Comparison of ENCODE assay signal across 10 cellular contexts in the genomic region with DNA sequence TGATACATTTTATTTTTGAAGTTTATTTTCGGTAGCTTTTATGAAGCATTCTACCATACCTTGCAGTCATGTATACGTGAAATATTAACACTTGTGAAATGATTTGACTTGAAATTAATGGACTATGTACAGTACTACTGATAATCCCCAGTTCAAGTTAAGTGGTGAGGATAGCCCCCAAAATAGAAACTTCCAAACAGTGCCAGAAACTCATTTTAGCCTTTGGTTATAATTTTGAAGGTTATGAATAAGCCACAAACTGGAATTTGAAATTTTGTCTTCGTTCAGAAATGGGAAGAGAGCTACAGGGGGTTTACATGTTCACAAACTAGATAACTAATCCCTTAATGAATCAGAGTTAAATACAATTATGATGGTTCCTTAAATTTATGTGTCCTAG. TPM values are rescaled to one million over a fixed set of nuclear protein-coding genes. Genes with fewer than 3 reads are reported as not detected.
A peak's percentile ranks its signal among the peaks of the same experiment; 100 is the strongest.
DNase-seq lines count a peak whose midpoint lies in the region; ATAC-seq and TF ChIP-seq lines count a peak whose summit lies in the region.
"Had no signal": no experiment of that assay in that cellular context is flagged by ENCODE, and none has a peak within 500 bp of the region (broad histone marks: within the 10 kb centered on the region; RNA-seq: fewer than 3 reads in every experiment).

No MANE protein-coding gene starts in this region.

- POLR2A ChIA-PET in activated CD4-positive, alpha-beta memory T cell treated with anti-CD3 and anti-CD28 coated beads, Interleukin-2, amount 10 ng/mL, durations not matched to agents 7 days and 5 days (lab: Charles Lee), result interaction anchor here (1.6 to 21.6 kb wide), 5 partner anchors 9 to 104 kb away, joined by 4 to 925 read pairs (median 131); a partner anchor contains a TSS

- peaks cover 31% of the 10 kb centered on the region for H3K4me1 Mint-ChIP-seq in activated naive CD4-positive, alpha-beta T cell treated with anti-CD3 and anti-CD28 coated beads, Interleukin-2, amount 50 U/mL, for 24 hours
- H3K4me1 Mint-ChIP-seq in activated CD4-positive, alpha-beta memory T cell treated with anti-CD3 and anti-CD28 coated beads, Interleukin-2, amount 10 ng/mL, durations not matched to agents 7 days and 5 days, result peaks cover 29% of the 10 kb centered on the region

- DNase-seq in activated naive CD4-positive, alpha-beta T cell treated with anti-CD3 and anti-CD28 coated beads, Interleukin-2, amount 50 U/mL, for 16 hours, result no peak
- no peak for DNase-seq in activated CD4-positive, alpha-beta memory T cell treated with anti-CD3 and anti-CD28 coated beads, Interleukin-2, amount 10 ng/mL, durations not matched to agents 7 days and 5 days
- DNase-seq in transverse colon (no peak), GM19240 (ENCODE audit: insufficient read length, low spot score) (no peak)
- DNase-seq: activated CD4-positive, alpha-beta T cell treated with anti-CD3 and anti-CD28 coated beads for 48 hours; AML-193 had no signal

- no peak for TF ChIP-seq CTCF in transverse colon (IDR thresholded peaks at IDR 0.05)

- TF ChIP-seq EP300 in transverse colon (IDR thresholded peaks at IDR 0.05; ENCODE audit: low read depth), result no peak

- in situ Hi-C loops in transverse colon (cut with MboI; ENCODE audit: low pct_ligation_motif_present in 1 of 4, low pct_unique_long_range_greater_than_20kb in 1 of 4, low sequenced_read_pairs in 3 of 4), result loop anchor here in 1 of 4 donors (10.0 kb wide), 1 partner anchor 99 kb away; a partner anchor contains a TSS

- H3K27ac Mint-ChIP-seq in activated naive CD4-positive, alpha-beta T cell treated with anti-CD3 and anti-CD28 coated beads, Interleukin-2, amount 50 U/mL, for 24 hours, result no peak overlapping the region
- H3K27ac Mint-ChIP-seq in activated CD4-positive, alpha-beta memory T cell treated with anti-CD3 and anti-CD28 coated beads, Interleukin-2, amount 10 ng/mL, durations not matched to agents 7 days and 5 days, result peak overlapping the region; percentile 19

- no CpG with 5 or more reads among the region's 3 CpGs for WGBS in mesodermal cell (ENCODE audit: insufficient coverage in 2 of 2), 2 experiments
- 52 to 71% methylated on average over 3 of the region's 3 CpGs for WGBS in transverse colon (ENCODE audit: low coverage in 1 of 2), 2 donors

- H3K4me1 ChIP-seq in mesodermal cell (ENCODE audit: control insufficient read depth, insufficient read depth, low read length, poor library complexity, severe bottlenecking) (peaks cover 7% of the 10 kb centered on the region), transverse colon (peaks cover 7 to 26% (median 16%) of the 10 kb centered on the region in 4 donors)

- TF ChIP-seq POLR2A in transverse colon (IDR thresholded peaks at IDR 0.05), result no peak

- no peak for ATAC-seq in GM21786 (IDR thresholded peaks at IDR 0.05; ENCODE audit: unreplicated experiment)
- no peak for ATAC-seq in SK-N-SH treated with all-trans-retinoic acid at 6 μM for 48 hours

- no peaks in the 10 kb centered on the region for H3K27me3 Mint-ChIP-seq in activated naive CD4-positive, alpha-beta T cell treated with anti-CD3 and anti-CD28 coated beads, Interleukin-2, amount 50 U/mL, for 24 hours
- no peaks in the 10 kb centered on the region for H3K27me3 Mint-ChIP-seq in activated CD4-positive, alpha-beta memory T cell treated with anti-CD3 and anti-CD28 coated beads, Interleukin-2, amount 10 ng/mL, durations not matched to agents 7 days and 5 days

- no peaks in the 10 kb centered on the region for H3K9me3 Mint-ChIP-seq in activated naive CD4-positive, alpha-beta T cell treated with anti-CD3 and anti-CD28 coated beads, Interleukin-2, amount 50 U/mL, for 24 hours
- no peaks in the 10 kb centered on the region for H3K9me3 Mint-ChIP-seq in activated CD4-positive, alpha-beta memory T cell treated with anti-CD3 and anti-CD28 coated beads, Interleukin-2, amount 10 ng/mL, durations not matched to agents 7 days and 5 days

- no peaks in the 10 kb centered on the region for H3K27me3 ChIP-seq in transverse colon

- H3K4me3 Mint-ChIP-seq in activated naive CD4-positive, alpha-beta T cell treated with anti-CD3 and anti-CD28 coated beads, Interleukin-2, amount 50 U/mL, for 24 hours, result peak overlapping the region; percentile 92
- H3K4me3 Mint-ChIP-seq in activated CD4-positive, alpha-beta memory T cell treated with anti-CD3 and anti-CD28 coated beads, Interleukin-2, amount 10 ng/mL, durations not matched to agents 7 days and 5 days, result peak overlapping the region; percentile 2

- peaks cover 16% of the 10 kb centered on the region for H3K36me3 Mint-ChIP-seq in activated naive CD4-positive, alpha-beta T cell treated with anti-CD3 and anti-CD28 coated beads, Interleukin-2, amount 50 U/mL, for 24 hours
- H3K36me3 Mint-ChIP-seq in activated CD4-positive, alpha-beta memory T cell treated with anti-CD3 and anti-CD28 coated beads, Interleukin-2, amount 10 ng/mL, durations not matched to agents 7 days and 5 days (ENCODE audit: low read depth), result peaks cover 27% of the 10 kb centered on the region

- CTCF ChIA-PET in activated CD4-positive, alpha-beta memory T cell treated with anti-CD3 and anti-CD28 coated beads, Interleukin-2, amount 10 ng/mL, durations not matched to agents 7 days and 5 days (lab: Charles Lee), result interaction anchor here (6.7 to 9.1 kb wide), 2 partner anchors 29 to 177 kb away, joined by 43 to 92 read pairs; a partner anchor contains a TSS

- H3K36me3 ChIP-seq in mesodermal cell (ENCODE audit: control insufficient read depth, insufficient read depth, low read length) (peaks cover 17% of the 10 kb centered on the region), transverse colon (peaks cover 0 to 6% (median 0%) of the 10 kb centered on the region in 4 donors)

- no peaks in the 10 kb centered on the region for H3K9me3 ChIP-seq in mesodermal cell (ENCODE audit: control insufficient read depth, low read length)
- H3K9me3 ChIP-seq in transverse colon, result no peaks in the 10 kb centered on the region

- intact Hi-C loops in transverse colon (cut with DNase I; ENCODE audit: low total_unique reads), result loop anchor here (2.0 kb wide), 1 partner anchor 105 kb away; no protein-coding TSS in a partner anchor

- H3K27ac ChIP-seq in mesodermal cell (ENCODE audit: low read depth, low read length, severe bottlenecking) (peak overlapping the region; percentile 97), transverse colon (peak overlapping the region; percentile 100)

- H3K4me3 ChIP-seq in mesodermal cell (ENCODE audit: extremely low read depth, insufficient read depth, low read length, poor library complexity, severe bottlenecking) (peak overlapping the region; percentile 99), transverse colon (no peak overlapping the region)

TF ChIP-seq in SK-N-SH treated with all-trans-retinoic acid at 6 μM for 48 hours, 23 proteins besides CTCF, POLR2A, EP300 and RAD21:
- TF ChIP-seq CSDC2 (CRISPR knock-in tag; IDR thresholded peaks at IDR 0.05) (no peak), ZNF70 (CRISPR knock-in tag; IDR thresholded peaks at IDR 0.05) (no peak), OSR1 (CRISPR knock-in tag; IDR thresholded peaks at IDR 0.05) (no peak), ARNTL (CRISPR knock-in tag; IDR thresholded peaks at IDR 0.05; ENCODE audit: borderline replicate concordance, low read depth) (no peak), ZNF8 (CRISPR knock-in tag; IDR thresholded peaks at IDR 0.05) (no peak), ZFP3 (CRISPR knock-in tag; IDR thresholded peaks at IDR 0.05) (no peak), ESRRG (CRISPR knock-in tag; IDR thresholded peaks at IDR 0.05) (no peak), RARB (CRISPR knock-in tag; IDR thresholded peaks at IDR 0.05) (no peak), GLIS3 (CRISPR knock-in tag; IDR thresholded peaks at IDR 0.05) (no peak), ZNF565 (CRISPR knock-in tag; conservative IDR thresholded peaks at IDR 0.05; ENCODE audit: low read depth) (no peak), ZFP30 (CRISPR knock-in tag; IDR thresholded peaks at IDR 0.05) (no peak), ZC3H10 (CRISPR knock-in tag; IDR thresholded peaks at IDR 0.05) (no peak), TCF4 (CRISPR knock-in tag; IDR thresholded peaks at IDR 0.05; ENCODE audit: borderline replicate concordance) (no peak)
- TF ChIP-seq, protein P1, sequence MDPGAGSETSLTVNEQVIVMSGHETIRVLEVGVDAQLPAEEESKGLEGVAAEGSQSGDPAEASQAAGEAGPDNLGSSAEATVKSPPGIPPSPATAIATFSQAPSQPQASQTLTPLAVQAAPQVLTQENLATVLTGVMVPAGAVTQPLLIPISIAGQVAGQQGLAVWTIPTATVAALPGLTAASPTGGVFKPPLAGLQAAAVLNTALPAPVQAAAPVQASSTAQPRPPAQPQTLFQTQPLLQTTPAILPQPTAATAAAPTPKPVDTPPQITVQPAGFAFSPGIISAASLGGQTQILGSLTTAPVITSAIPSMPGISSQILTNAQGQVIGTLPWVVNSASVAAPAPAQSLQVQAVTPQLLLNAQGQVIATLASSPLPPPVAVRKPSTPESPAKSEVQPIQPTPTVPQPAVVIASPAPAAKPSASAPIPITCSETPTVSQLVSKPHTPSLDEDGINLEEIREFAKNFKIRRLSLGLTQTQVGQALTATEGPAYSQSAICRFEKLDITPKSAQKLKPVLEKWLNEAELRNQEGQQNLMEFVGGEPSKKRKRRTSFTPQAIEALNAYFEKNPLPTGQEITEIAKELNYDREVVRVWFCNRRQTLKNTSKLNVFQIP (CRISPR knock-in tag; IDR thresholded peaks at IDR 0.05; ENCODE audit: borderline replicate concordance, low read depth), result no peak

RNA-seq across cellular contexts. Expression of a gene that starts 1.5 kb away (rescaled TPM):
- 100 to 1,000 TPM; 364 to 371 TPM for total RNA-seq in activated CD4-positive, alpha-beta memory T cell treated with anti-CD3 and anti-CD28 coated beads, Interleukin-2, amount 10 ng/mL, durations not matched to agents 7 days and 5 days
- 230 TPM for polyA plus RNA-seq in mesodermal cell (2013, experiment 1 of 2)
- polyA plus RNA-seq in mesodermal cell (2013, experiment 2 of 2), result 271 TPM
- total RNA-seq in transverse colon, result 100 to 1,000 TPM; 223 to 364 (median 237) TPM

RNA-seq across cellular contexts. Expression of a gene that starts 30.4 kb away (rescaled TPM):
- 10 to 100 TPM; 22.2 to 22.9 TPM for total RNA-seq in activated CD4-positive, alpha-beta memory T cell treated with anti-CD3 and anti-CD28 coated beads, Interleukin-2, amount 10 ng/mL, durations not matched to agents 7 days and 5 days
- 11.3 TPM for polyA plus RNA-seq in mesodermal cell (2013, experiment 1 of 2)
- polyA plus RNA-seq in mesodermal cell (2013, experiment 2 of 2), result 18.2 TPM
- total RNA-seq in transverse colon, result 10 to 100 TPM in 3 of 4 donors, 1 to 10 TPM in 1; 6.0 to 41.3 (median 32.3) TPM
